13 cellular contexts compared by ENCODE assay signal in the genomic region with DNA sequence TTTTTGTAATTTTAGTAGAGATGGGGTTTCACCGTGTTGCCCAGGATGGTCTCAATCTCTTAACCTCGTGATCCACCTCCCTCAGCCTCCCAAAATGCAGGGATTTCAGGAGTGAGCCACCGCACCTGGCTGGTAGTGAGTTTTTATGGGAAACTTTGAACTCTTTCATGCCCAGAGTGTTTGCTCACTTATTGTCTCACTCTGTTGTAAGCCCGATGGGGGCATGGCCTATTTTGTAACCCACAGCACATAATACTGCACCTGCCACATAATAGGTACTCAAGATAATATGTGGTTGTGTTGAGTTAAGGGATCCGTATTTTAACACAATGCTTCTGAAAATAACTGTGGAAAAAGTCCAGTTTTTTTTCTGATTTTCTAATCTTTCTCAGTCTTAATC.
"Had no signal": no experiment of that assay in that cellular context is flagged by ENCODE, and none has a peak within 500 bp of the region (broad histone marks: within the 10 kb centered on the region; RNA-seq: fewer than 3 reads in every experiment).

No MANE protein-coding gene starts in this region.

- DNase-seq: activated CD4-positive, alpha-beta T cell treated with anti-CD3 and anti-CD28 coated beads, Interleukin-2, amount 50 U/mL, for 48 hours; activated gamma-delta T cell; foreskin keratinocyte; left colon; lower lobe of right lung; natural killer cell; ovary; psoas muscle; right cardiac atrium; stimulated activated CD4-positive, alpha-beta T cell treated with anti-CD3 and anti-CD28 coated beads, Interleukin-15, amount 100 ng/mL, for 24 hours; stimulated activated CD4-positive, alpha-beta T cell treated with anti-CD3 and anti-CD28 coated beads, Interleukin-2, amount 100 ng/mL, for 48 hours; stimulated activated naive CD8-positive, alpha-beta T cell treated with anti-CD3 and anti-CD28 coated beads, Interleukin-15, amount 100 ng/mL, for 72 hours; trophoblast cell had no signal
